21 cellular contexts compared by ENCODE assay signal in genomic region chr1:55246896-55247295, GRCh38.
"Had no signal": no experiment of that assay in that cellular context is flagged by ENCODE, and none has a peak within 500 bp of the region (broad histone marks: within the 10 kb centered on the region; RNA-seq: fewer than 3 reads in every experiment).

No MANE protein-coding gene starts in this region.

- DNase-seq: activated CD4-positive, alpha-beta memory T cell treated with anti-CD3 and anti-CD28 coated beads, Interleukin-2, amount 10 ng/mL, durations not matched to agents 7 days and 5 days; activated CD4-positive, alpha-beta T cell treated with anti-CD3 and anti-CD28 coated beads for 1 hour; activated CD4-positive, alpha-beta T cell treated with anti-CD3 and anti-CD28 coated beads for 4 hours; activated CD4-positive, alpha-beta T cell treated with anti-CD3 and anti-CD28 coated beads, Interleukin-2, amount 10 ng/mL, durations not matched to agents 7 days and 5 days; activated CD4-positive, alpha-beta T cell treated with anti-CD3 and anti-CD28 coated beads, Interleukin-2, amount 50 U/mL, for 4 hours; activated CD8-positive, alpha-beta memory T cell treated with anti-CD3 and anti-CD28 coated beads, Interleukin-2, amount 50 U/mL, for 48 hours; activated gamma-delta T cell; activated naive CD4-positive, alpha-beta T cell; activated naive CD4-positive, alpha-beta T cell treated with anti-CD3 and anti-CD28 coated beads, Interleukin-2, amount 10 ng/mL, durations not matched to agents 7 days and 5 days; activated naive CD8-positive, alpha-beta T cell treated with anti-CD3 and anti-CD28 coated beads, Interleukin-2, amount 10 ng/mL, durations not matched to agents 7 days and 5 days; activated T-cell treated with anti-CD3 and anti-CD28 coated beads for 4 hours; activated T-cell treated with anti-CD3 and anti-CD28 coated beads, Interleukin-2, amount 50 U/mL, for 24 hours; activated T-cell treated with anti-CD3 and anti-CD28 coated beads, Interleukin-2, amount 50 U/mL, for 72 hours; central memory CD4-positive, alpha-beta T cell; cerebellar nuclear complex; colonic mucosa; effector CD8-positive, alpha-beta T cell; esophagus squamous epithelium; foreskin melanocyte; heart right ventricle; T-helper 2 cell had no signal
